Comparison of ENCODE assay signal across 1 cellular context in genomic region chr16:67278773-67279295, GRCh38.
A peak's percentile ranks its signal among the peaks of the same experiment; 100 is the strongest.
TF ChIP-seq lines count a peak whose summit lies in the region.

No MANE protein-coding gene starts in this region.

TF ChIP-seq in HepG2, 621 proteins besides CTCF, POLR2A, EP300 and RAD21 (continued from another document and continues in another):
- TF ChIP-seq ATAD3A (CRISPR knock-in tag; IDR thresholded peaks at IDR 0.05) (no peak), NR2F1 (CRISPR knock-in tag; IDR thresholded peaks at IDR 0.05) (0 out of 4 replicates have a peak, but pooled peaks of 1 of the 2 experiments have one; percentile 18), NONO (IDR thresholded peaks at IDR 0.05) (no peak), NONO (CRISPR knock-in tag; conservative IDR thresholded peaks at IDR 0.05) (no peak), HCFC1 (IDR thresholded peaks at IDR 0.05; ENCODE audit: low read depth, low read length) (no peak), MXI1 (IDR thresholded peaks at IDR 0.05; ENCODE audit: borderline replicate concordance, low read depth, low read length) (peak; percentile 47; the same call in 2 of the 3 replicates), ZFP1 (CRISPR knock-in tag; IDR thresholded peaks at IDR 0.05) (no peak), ZBTB20 (CRISPR knock-in tag; IDR thresholded peaks at IDR 0.05; ENCODE audit: borderline replicate concordance, low read depth) (no peak), ZNF83 (CRISPR knock-in tag; IDR thresholded peaks at IDR 0.05; ENCODE audit: borderline replicate concordance) (0 out of 2 replicates have a peak, but pooled peaks have one; percentile 80), SP1 (IDR thresholded peaks at IDR 0.05) (no peak), SP1 (CRISPR knock-in tag; IDR thresholded peaks at IDR 0.05) (no peak), PAX8 (CRISPR knock-in tag; IDR thresholded peaks at IDR 0.05; ENCODE audit: borderline replicate concordance) (no peak), ZBTB40 (IDR thresholded peaks at IDR 0.05) (no peak), ZBTB40 (CRISPR knock-in tag; IDR thresholded peaks at IDR 0.05) (no peak), MAFK (conservative IDR thresholded peaks at IDR 0.05 in 1 of 2, IDR thresholded peaks at IDR 0.05 in 1 of 2; ENCODE audit: low read length in 2 of 2) (no peak), PPARG (CRISPR knock-in tag; conservative IDR thresholded peaks at IDR 0.05) (0 out of 2 replicates have a peak, but pooled peaks have one; percentile 45), CBX1 (IDR thresholded peaks at IDR 0.05; ENCODE audit: low read depth) (no peak), SP140L (CRISPR knock-in tag; IDR thresholded peaks at IDR 0.05; ENCODE audit: borderline replicate concordance) (no peak), LRRFIP1 (CRISPR knock-in tag; conservative IDR thresholded peaks at IDR 0.05) (no peak), ZNF703 (CRISPR knock-in tag; IDR thresholded peaks at IDR 0.05; ENCODE audit: borderline replicate concordance) (no peak), HOXA3 (CRISPR knock-in tag; IDR thresholded peaks at IDR 0.05) (no peak), U2AF1 (optimal IDR thresholded peaks at IDR 0.05; ENCODE audit: low read depth, low read length) (no peak), RBM39 (IDR thresholded peaks at IDR 0.05; ENCODE audit: low read depth, low read length, poor library complexity, severe bottlenecking) (no peak), ZNF230 (CRISPR knock-in tag; IDR thresholded peaks at IDR 0.05) (no peak), SUZ12 (IDR thresholded peaks at IDR 0.05; ENCODE audit: low read depth, low read length) (no peak), KDM4B (CRISPR knock-in tag; IDR thresholded peaks at IDR 0.05) (no peak; the same call in 1 of the 2 replicates), ZFP36 (IDR thresholded peaks at IDR 0.05; ENCODE audit: borderline replicate concordance, low read depth, low read length, partially characterized antibody) (no peak), ZNF510 (CRISPR knock-in tag; IDR thresholded peaks at IDR 0.05; ENCODE audit: low read depth) (peak; percentile 21; the same call in 1 of the 2 replicates)
- TF ChIP-seq, protein P1, sequence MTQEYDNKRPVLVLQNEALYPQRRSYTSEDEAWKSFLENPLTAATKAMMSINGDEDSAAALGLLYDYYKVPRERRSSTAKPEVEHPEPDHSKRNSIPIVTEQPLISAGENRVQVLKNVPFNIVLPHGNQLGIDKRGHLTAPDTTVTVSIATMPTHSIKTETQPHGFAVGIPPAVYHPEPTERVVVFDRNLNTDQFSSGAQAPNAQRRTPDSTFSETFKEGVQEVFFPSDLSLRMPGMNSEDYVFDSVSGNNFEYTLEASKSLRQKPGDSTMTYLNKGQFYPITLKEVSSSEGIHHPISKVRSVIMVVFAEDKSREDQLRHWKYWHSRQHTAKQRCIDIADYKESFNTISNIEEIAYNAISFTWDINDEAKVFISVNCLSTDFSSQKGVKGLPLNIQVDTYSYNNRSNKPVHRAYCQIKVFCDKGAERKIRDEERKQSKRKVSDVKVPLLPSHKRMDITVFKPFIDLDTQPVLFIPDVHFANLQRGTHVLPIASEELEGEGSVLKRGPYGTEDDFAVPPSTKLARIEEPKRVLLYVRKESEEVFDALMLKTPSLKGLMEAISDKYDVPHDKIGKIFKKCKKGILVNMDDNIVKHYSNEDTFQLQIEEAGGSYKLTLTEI (CRISPR knock-in tag; conservative IDR thresholded peaks at IDR 0.05), result no peak
- TF ChIP-seq, protein P2, sequence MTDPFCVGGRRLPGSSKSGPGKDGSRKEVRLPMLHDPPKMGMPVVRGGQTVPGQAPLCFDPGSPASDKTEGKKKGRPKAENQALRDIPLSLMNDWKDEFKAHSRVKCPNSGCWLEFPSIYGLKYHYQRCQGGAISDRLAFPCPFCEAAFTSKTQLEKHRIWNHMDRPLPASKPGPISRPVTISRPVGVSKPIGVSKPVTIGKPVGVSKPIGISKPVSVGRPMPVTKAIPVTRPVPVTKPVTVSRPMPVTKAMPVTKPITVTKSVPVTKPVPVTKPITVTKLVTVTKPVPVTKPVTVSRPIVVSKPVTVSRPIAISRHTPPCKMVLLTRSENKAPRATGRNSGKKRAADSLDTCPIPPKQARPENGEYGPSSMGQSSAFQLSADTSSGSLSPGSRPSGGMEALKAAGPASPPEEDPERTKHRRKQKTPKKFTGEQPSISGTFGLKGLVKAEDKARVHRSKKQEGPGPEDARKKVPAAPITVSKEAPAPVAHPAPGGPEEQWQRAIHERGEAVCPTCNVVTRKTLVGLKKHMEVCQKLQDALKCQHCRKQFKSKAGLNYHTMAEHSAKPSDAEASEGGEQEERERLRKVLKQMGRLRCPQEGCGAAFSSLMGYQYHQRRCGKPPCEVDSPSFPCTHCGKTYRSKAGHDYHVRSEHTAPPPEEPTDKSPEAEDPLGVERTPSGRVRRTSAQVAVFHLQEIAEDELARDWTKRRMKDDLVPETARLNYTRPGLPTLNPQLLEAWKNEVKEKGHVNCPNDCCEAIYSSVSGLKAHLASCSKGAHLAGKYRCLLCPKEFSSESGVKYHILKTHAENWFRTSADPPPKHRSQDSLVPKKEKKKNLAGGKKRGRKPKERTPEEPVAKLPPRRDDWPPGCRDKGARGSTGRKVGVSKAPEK (CRISPR knock-in tag; IDR thresholded peaks at IDR 0.05; ENCODE audit: borderline replicate concordance), result no peak
- TF ChIP-seq, protein P3, sequence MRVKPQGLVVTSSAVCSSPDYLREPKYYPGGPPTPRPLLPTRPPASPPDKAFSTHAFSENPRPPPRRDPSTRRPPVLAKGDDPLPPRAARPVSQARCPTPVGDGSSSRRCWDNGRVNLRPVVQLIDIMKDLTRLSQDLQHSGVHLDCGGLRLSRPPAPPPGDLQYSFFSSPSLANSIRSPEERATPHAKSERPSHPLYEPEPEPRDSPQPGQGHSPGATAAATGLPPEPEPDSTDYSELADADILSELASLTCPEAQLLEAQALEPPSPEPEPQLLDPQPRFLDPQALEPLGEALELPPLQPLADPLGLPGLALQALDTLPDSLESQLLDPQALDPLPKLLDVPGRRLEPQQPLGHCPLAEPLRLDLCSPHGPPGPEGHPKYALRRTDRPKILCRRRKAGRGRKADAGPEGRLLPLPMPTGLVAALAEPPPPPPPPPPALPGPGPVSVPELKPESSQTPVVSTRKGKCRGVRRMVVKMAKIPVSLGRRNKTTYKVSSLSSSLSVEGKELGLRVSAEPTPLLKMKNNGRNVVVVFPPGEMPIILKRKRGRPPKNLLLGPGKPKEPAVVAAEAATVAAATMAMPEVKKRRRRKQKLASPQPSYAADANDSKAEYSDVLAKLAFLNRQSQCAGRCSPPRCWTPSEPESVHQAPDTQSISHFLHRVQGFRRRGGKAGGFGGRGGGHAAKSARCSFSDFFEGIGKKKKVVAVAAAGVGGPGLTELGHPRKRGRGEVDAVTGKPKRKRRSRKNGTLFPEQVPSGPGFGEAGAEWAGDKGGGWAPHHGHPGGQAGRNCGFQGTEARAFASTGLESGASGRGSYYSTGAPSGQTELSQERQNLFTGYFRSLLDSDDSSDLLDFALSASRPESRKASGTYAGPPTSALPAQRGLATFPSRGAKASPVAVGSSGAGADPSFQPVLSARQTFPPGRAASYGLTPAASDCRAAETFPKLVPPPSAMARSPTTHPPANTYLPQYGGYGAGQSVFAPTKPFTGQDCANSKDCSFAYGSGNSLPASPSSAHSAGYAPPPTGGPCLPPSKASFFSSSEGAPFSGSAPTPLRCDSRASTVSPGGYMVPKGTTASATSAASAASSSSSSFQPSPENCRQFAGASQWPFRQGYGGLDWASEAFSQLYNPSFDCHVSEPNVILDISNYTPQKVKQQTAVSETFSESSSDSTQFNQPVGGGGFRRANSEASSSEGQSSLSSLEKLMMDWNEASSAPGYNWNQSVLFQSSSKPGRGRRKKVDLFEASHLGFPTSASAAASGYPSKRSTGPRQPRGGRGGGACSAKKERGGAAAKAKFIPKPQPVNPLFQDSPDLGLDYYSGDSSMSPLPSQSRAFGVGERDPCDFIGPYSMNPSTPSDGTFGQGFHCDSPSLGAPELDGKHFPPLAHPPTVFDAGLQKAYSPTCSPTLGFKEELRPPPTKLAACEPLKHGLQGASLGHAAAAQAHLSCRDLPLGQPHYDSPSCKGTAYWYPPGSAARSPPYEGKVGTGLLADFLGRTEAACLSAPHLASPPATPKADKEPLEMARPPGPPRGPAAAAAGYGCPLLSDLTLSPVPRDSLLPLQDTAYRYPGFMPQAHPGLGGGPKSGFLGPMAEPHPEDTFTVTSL (CRISPR knock-in tag; IDR thresholded peaks at IDR 0.05; ENCODE audit: borderline replicate concordance), result 0 out of 2 replicates have a peak, but pooled peaks have one; percentile 44
- TF ChIP-seq, protein P4, sequence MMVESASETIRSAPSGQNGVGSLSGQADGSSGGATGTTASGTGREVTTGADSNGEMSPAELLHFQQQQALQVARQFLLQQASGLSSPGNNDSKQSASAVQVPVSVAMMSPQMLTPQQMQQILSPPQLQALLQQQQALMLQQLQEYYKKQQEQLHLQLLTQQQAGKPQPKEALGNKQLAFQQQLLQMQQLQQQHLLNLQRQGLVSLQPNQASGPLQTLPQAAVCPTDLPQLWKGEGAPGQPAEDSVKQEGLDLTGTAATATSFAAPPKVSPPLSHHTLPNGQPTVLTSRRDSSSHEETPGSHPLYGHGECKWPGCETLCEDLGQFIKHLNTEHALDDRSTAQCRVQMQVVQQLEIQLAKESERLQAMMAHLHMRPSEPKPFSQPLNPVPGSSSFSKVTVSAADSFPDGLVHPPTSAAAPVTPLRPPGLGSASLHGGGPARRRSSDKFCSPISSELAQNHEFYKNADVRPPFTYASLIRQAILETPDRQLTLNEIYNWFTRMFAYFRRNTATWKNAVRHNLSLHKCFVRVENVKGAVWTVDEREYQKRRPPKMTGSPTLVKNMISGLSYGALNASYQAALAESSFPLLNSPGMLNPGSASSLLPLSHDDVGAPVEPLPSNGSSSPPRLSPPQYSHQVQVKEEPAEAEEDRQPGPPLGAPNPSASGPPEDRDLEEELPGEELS (CRISPR knock-in tag; IDR thresholded peaks at IDR 0.05), result no peak
- TF ChIP-seq, protein P5, sequence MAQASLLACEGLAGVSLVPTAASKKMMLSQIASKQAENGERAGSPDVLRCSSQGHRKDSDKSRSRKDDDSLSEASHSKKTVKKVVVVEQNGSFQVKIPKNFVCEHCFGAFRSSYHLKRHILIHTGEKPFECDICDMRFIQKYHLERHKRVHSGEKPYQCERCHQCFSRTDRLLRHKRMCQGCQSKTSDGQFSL (CRISPR knock-in tag; IDR thresholded peaks at IDR 0.05), result no peak; the same call in 1 of the 2 replicates
